22 cellular contexts compared by ENCODE assay signal in genomic region chr6:162301128-162301527, GRCh38.
DNase-seq lines count a peak whose midpoint lies in the region; ATAC-seq, FAIRE-seq and TF ChIP-seq lines count a peak whose summit lies in the region.
"Had no signal": no experiment of that assay in that cellular context is flagged by ENCODE, and none has a peak within 500 bp of the region (broad histone marks: within the 10 kb centered on the region; RNA-seq: fewer than 3 reads in every experiment).

No MANE protein-coding gene starts in this region.

- H3K27ac ChIP-seq in A549 (no peak overlapping the region), K562 (ENCODE audit: extremely low read depth, low read depth, low read length) (no peak overlapping the region), neuronal stem cell (replicated peaks; ENCODE audit: low read length) (no peak overlapping the region), body of pancreas (no peak overlapping the region)
- H3K27ac ChIP-seq: BLaER1 treated with 17β-estradiol and CSF1 and Interleukin-3, amounts not matched to agents 10 nM and 100 nM; C4-2B had no signal

- TF ChIP-seq CTCF in A549 (IDR thresholded peaks at IDR 0.05) (no peak), K562 (IDR thresholded peaks at IDR 0.05 in 2 of 3, conservative IDR thresholded peaks at IDR 0.05 in 1 of 3; ENCODE audit: insufficient read depth in 2 of 3, low read depth in 1 of 3, low read length in 3 of 3) (no peak), nephron progenitor cell (IDR thresholded peaks at IDR 0.05) (no peak), body of pancreas (IDR thresholded peaks at IDR 0.05) (no peak)

- no peak overlapping the region for H3K4me3 Mint-ChIP-seq in nephron progenitor cell
- H3K4me3 Mint-ChIP-seq: B cell; CD4-positive, alpha-beta T cell; CD8-positive, alpha-beta T cell had no signal

- in situ Hi-C loops in K562 (cut with MboI) = no loop called here

- H3K9ac ChIP-seq in K562 (ENCODE audit: insufficient read depth in 1 of 2, low read depth in 2 of 2, low read length in 2 of 2) (no peak overlapping the region), neuronal stem cell (ENCODE audit: low read depth, low read length, poor library complexity) (no peak overlapping the region)
- H3K9ac ChIP-seq: BLaER1 treated with 17β-estradiol and CSF1 and Interleukin-3, amounts not matched to agents 10 nM and 100 nM had no signal

- H3K4ac ChIP-seq in neuronal stem cell (ENCODE audit: low read length) = no peak overlapping the region

- H2BK120ac ChIP-seq in neuronal stem cell (ENCODE audit: low read depth, low read length) = no peak overlapping the region

- TF ChIP-seq RAD21 in A549 (conservative IDR thresholded peaks at IDR 0.05 in 1 of 2, IDR thresholded peaks at IDR 0.05 in 1 of 2) (no peak), K562 (CRISPR knock-in tag; conservative IDR thresholded peaks at IDR 0.05 in 1 of 2, IDR thresholded peaks at IDR 0.05 in 1 of 2) (no peak)

- no peak overlapping the region for H4K91ac ChIP-seq in neuronal stem cell (ENCODE audit: low read depth, low read length, poor library complexity)

- H3K9me3 ChIP-seq in A549 = no peaks in the 10 kb centered on the region
- H3K9me3 ChIP-seq in K562 (replicated peaks; ENCODE audit: control insufficient read depth, insufficient read depth, low read depth, low read length) = no peaks in the 10 kb centered on the region
- H3K9me3 ChIP-seq in neuronal stem cell (replicated peaks in 1 of 2; ENCODE audit: control insufficient read depth in 2 of 2, insufficient read depth in 1 of 2, low read depth in 1 of 2, low read length in 2 of 2) = no peaks in the 10 kb centered on the region
- H3K9me3 ChIP-seq in body of pancreas = no peaks in the 10 kb centered on the region
- H3K9me3 ChIP-seq: BLaER1 treated with 17β-estradiol and CSF1 and Interleukin-3, amounts not matched to agents 10 nM and 100 nM; Caco-2 had no signal

- no peaks in the 10 kb centered on the region for H3K4me1 Mint-ChIP-seq in nephron progenitor cell
- H3K4me1 Mint-ChIP-seq: B cell had no signal

- H2AK5ac ChIP-seq in neuronal stem cell (ENCODE audit: low read depth, low read length) = no peak overlapping the region

- H3K79me1 ChIP-seq in neuronal stem cell (ENCODE audit: low read depth, low read length) = no peaks in the 10 kb centered on the region

- H3K27me3 Mint-ChIP-seq in nephron progenitor cell (ENCODE audit: low read depth, poor library complexity) = no peaks in the 10 kb centered on the region
- H3K27me3 Mint-ChIP-seq: B cell; CD4-positive, alpha-beta T cell had no signal

- no peak overlapping the region for H3K23ac ChIP-seq in neuronal stem cell (ENCODE audit: low read depth, low read length, poor library complexity)

- H3K36me3 ChIP-seq in K562 (ENCODE audit: control insufficient read depth, insufficient read depth, low read length) (no peaks in the 10 kb centered on the region), neuronal stem cell (replicated peaks in 1 of 2; ENCODE audit: control insufficient read depth in 2 of 2, insufficient read depth in 2 of 2, low read length in 2 of 2) (no peaks in the 10 kb centered on the region), body of pancreas (replicated peaks in 1 of 2; ENCODE audit: insufficient read depth in 1 of 2, low read depth in 2 of 2) (no peaks in the 10 kb centered on the region)
- H3K36me3 ChIP-seq: BLaER1 treated with 17β-estradiol and CSF1 and Interleukin-3, amounts not matched to agents 10 nM and 100 nM had no signal

- H4K20me1 ChIP-seq in K562 (replicated peaks; ENCODE audit: control insufficient read depth, insufficient read depth, low read length) = no peaks in the 10 kb centered on the region
- H4K20me1 ChIP-seq: BLaER1 treated with 17β-estradiol and CSF1 and Interleukin-3, amounts not matched to agents 10 nM and 100 nM had no signal

- no peaks in the 10 kb centered on the region for H3K79me2 ChIP-seq in K562 (ENCODE audit: control insufficient read depth, insufficient read depth, low read length)

- TF ChIP-seq POLR2A in A549 (IDR thresholded peaks at IDR 0.05; ENCODE audit: low read length) (no peak), K562 (conservative IDR thresholded peaks at IDR 0.05) (no peak), body of pancreas (IDR thresholded peaks at IDR 0.05) (no peak)

- no peaks in the 10 kb centered on the region for H3K9me3 Mint-ChIP-seq in nephron progenitor cell
- H3K9me3 Mint-ChIP-seq: CD4-positive, alpha-beta T cell; CD8-positive, alpha-beta T cell had no signal

- H3K4me2 ChIP-seq in A549 (no peak overlapping the region), K562 (ENCODE audit: insufficient read depth, low read length) (no peak overlapping the region), neuronal stem cell (ENCODE audit: insufficient read depth, low read length, poor library complexity, severe bottlenecking) (no peak overlapping the region)
- H3K4me2 ChIP-seq: BLaER1 treated with 17β-estradiol and CSF1 and Interleukin-3, amounts not matched to agents 10 nM and 100 nM had no signal

- ATAC-seq in A549 = no peak
- ATAC-seq in K562 = no peak
- no peak for ATAC-seq in body of pancreas
- ATAC-seq: CD8-positive, alpha-beta T cell had no signal

- no peaks in the 10 kb centered on the region for H3K9me1 ChIP-seq in K562 (ENCODE audit: control insufficient read depth, insufficient read depth, low read length)

- H2BK12ac ChIP-seq in neuronal stem cell (ENCODE audit: low read length) = no peak overlapping the region

- POLR2A ChIA-PET in A549 (lab: Yijun Ruan, JAX) (no interaction called here), K562 (lab: Yijun Ruan, JAX) (interaction anchor here (1.0 kb wide), 1 partner anchor 57 kb away, joined by 3 read pairs; no protein-coding TSS in a partner anchor)

- H3K27me3 ChIP-seq in K562 (ENCODE audit: control insufficient read depth in 2 of 2, insufficient read depth in 2 of 2, low read length in 2 of 2) (no peaks in the 10 kb centered on the region), neuronal stem cell (ENCODE audit: control insufficient read depth in 3 of 3, insufficient read depth in 3 of 3, low read depth in 1 of 3, low read length in 3 of 3) (no peaks in the 10 kb centered on the region), body of pancreas (no peaks in the 10 kb centered on the region)
- H3K27me3 ChIP-seq: BLaER1 treated with 17β-estradiol and CSF1 and Interleukin-3, amounts not matched to agents 10 nM and 100 nM had no signal

- intact Hi-C loops in K562 (cut with micrococcal nuclease) (no loop called here), body of pancreas (cut with DNase I) (no loop called here)

- WGBS in A549 (ENCODE audit: missing lambda C conversion rate) = 60% methylated on average over 6 of the region's 6 CpGs
- WGBS in K562 (ENCODE audit: insufficient coverage, low coverage, missing lambda C conversion rate) = 1% methylated on average over 6 of the region's 6 CpGs
- WGBS in neuronal stem cell (ENCODE audit: extremely low coverage in 2 of 2, insufficient read length in 2 of 2, insufficient replicate concordance in 1 of 2), 2 donors = no CpG with 5 or more reads among the region's 6 CpGs
- 84 to 87% methylated on average over 6 of the region's 6 CpGs for WGBS in body of pancreas, 2 donors

- no peak overlapping the region for H3K18ac ChIP-seq in neuronal stem cell (ENCODE audit: low read length)

- H3K36me3 Mint-ChIP-seq in nephron progenitor cell (ENCODE audit: low read depth) = no peaks in the 10 kb centered on the region
- H3K36me3 Mint-ChIP-seq: CD8-positive, alpha-beta T cell had no signal

- H2AFZ ChIP-seq in K562 (ENCODE audit: low read depth, low read length) (no peak overlapping the region), neuronal stem cell (ENCODE audit: low read length) (peak overlapping the region; percentile 3)

- no TSS peak for BruUV-seq in K562 (replicated peaks; lab: Mats Ljungman, UMichigan)

- no peak for DNase-seq in A549 (ENCODE audit: low read depth in 1 of 2, low spot score in 1 of 2)
- DNase-seq in ELF-1 (ENCODE audit: low read depth, low spot score) = peak; percentile 14
- DNase-seq in K562 (ENCODE audit: extremely low read depth in 1 of 4, low spot score in 3 of 4) = no peak
- no peak for DNase-seq in neuronal stem cell (ENCODE audit: low spot score)
- DNase-seq in nephron progenitor cell = no peak
- no peak for DNase-seq in NCI-H446 treated with DMSO at 0.1 percent for 48 hours (lab: John Stamatoyannopoulos, UW)
- no peak for DNase-seq in body of pancreas
- DNase-seq: 8988T; AML-193; Caco-2; Calu3; CD4-positive, alpha-beta T cell; CD8-positive, alpha-beta T cell; DMS79 treated with DMSO at 0.1 percent for 48 hours; GDM1 had no signal

- H3K4me1 ChIP-seq in A549 (no peaks in the 10 kb centered on the region), K562 (replicated peaks in 1 of 2; ENCODE audit: control insufficient read depth in 2 of 2, insufficient read depth in 2 of 2, low read length in 2 of 2) (no peaks in the 10 kb centered on the region), neuronal stem cell (ENCODE audit: control insufficient read depth in 2 of 2, insufficient read depth in 1 of 2, low read depth in 1 of 2, low read length in 2 of 2) (peaks cover 0 to 2% of the 10 kb centered on the region in 2 donors), body of pancreas (no peaks in the 10 kb centered on the region)
- H3K4me1 ChIP-seq: Caco-2 had no signal

- H3K27ac Mint-ChIP-seq in nephron progenitor cell = no peak overlapping the region
- H3K27ac Mint-ChIP-seq: B cell; CD4-positive, alpha-beta T cell; CD8-positive, alpha-beta T cell had no signal

- no peak overlapping the region for H3K14ac ChIP-seq in neuronal stem cell (ENCODE audit: low read length)

- H3K4me3 ChIP-seq in A549 = no peak overlapping the region
- no peak overlapping the region for H3K4me3 ChIP-seq in K562
- H3K4me3 ChIP-seq in neuronal stem cell (ENCODE audit: low read length in 2 of 2) = no peak overlapping the region
- no peak overlapping the region for H3K4me3 ChIP-seq in body of pancreas
- H3K4me3 ChIP-seq: BLaER1 treated with 17β-estradiol and CSF1 and Interleukin-3, amounts not matched to agents 10 nM and 100 nM had no signal

- FAIRE-seq in A549 (lab: Jason Lieb, UNC) = no peak
- FAIRE-seq in K562 (lab: Jason Lieb, UNC) = no peak
- FAIRE-seq: A204.1, D721Med, GM12891, GM19239 had no signal

- TF ChIP-seq EP300 in A549 (IDR thresholded peaks at IDR 0.05) = no peak
- no peak for TF ChIP-seq EP300 in K562 (IDR thresholded peaks at IDR 0.05; ENCODE audit: low read length)

- no peak overlapping the region for H2BK15ac ChIP-seq in neuronal stem cell (ENCODE audit: low read length)

- CTCF ChIA-PET in A549 (lab: Yijun Ruan, JAX) = no interaction called here
- CTCF ChIA-PET in K562 (lab: Yijun Ruan, JAX; ENCODE audit: low intra/inter-chr PET ratio) = no interaction called here

- H4K8ac ChIP-seq in neuronal stem cell (ENCODE audit: low read depth, low read length) = no peak overlapping the region

- H2BK5ac ChIP-seq in neuronal stem cell (ENCODE audit: low read length) = no peak overlapping the region

TF ChIP-seq in K562, 482 proteins besides CTCF, POLR2A, EP300 and RAD21 (continues in another document):
- TF ChIP-seq CHD4 (IDR thresholded peaks at IDR 0.05; ENCODE audit: insufficient read depth, insufficient replicate concordance, low read depth, low read length, poor library complexity, severe bottlenecking) = no peak

Comparison
In these comparisons a context has a peak if more than half of its experiments do, and no peak if none do; other contexts are left out.
1. Of the 35 proteins assayed by ChIP-seq in both K562 and A549: peak only in K562: none; only in A549: none; in both: MAFK; in neither: 34.